In genomic region chr16:2267913-2268666, GRCh38 we compare ENCODE assay signal across 8 cellular contexts.
DNase-seq lines count a peak whose midpoint lies in the region; TF ChIP-seq lines count a peak whose summit lies in the region.

Gene RNPS1 (minus strand): TSS chr16:2268126. CDS start chr16:2264643, 3,483 bp downstream.

- peaks cover 35% of the 10 kb centered on the region for H3K36me3 ChIP-seq in SK-N-MC (ENCODE audit: insufficient read depth, low read length)

- peaks cover 4% of the 10 kb centered on the region for H3K27me3 Mint-ChIP-seq in activated naive CD4-positive, alpha-beta T cell treated with anti-CD3 and anti-CD28 coated beads, Interleukin-2, amount 10 ng/mL, durations not matched to agents 7 days and 5 days

- H3K9me3 Mint-ChIP-seq in activated naive CD4-positive, alpha-beta T cell treated with anti-CD3 and anti-CD28 coated beads, Interleukin-2, amount 10 ng/mL, durations not matched to agents 7 days and 5 days = no peaks in the 10 kb centered on the region

- peaks cover 23% of the 10 kb centered on the region for H3K36me3 Mint-ChIP-seq in activated naive CD4-positive, alpha-beta T cell treated with anti-CD3 and anti-CD28 coated beads, Interleukin-2, amount 10 ng/mL, durations not matched to agents 7 days and 5 days

- CTCF ChIA-PET in activated naive CD4-positive, alpha-beta T cell treated with anti-CD3 and anti-CD28 coated beads, Interleukin-2, amount 10 ng/mL, durations not matched to agents 7 days and 5 days (lab: Charles Lee) = no interaction called here

- H3K4me3 Mint-ChIP-seq in activated naive CD4-positive, alpha-beta T cell treated with anti-CD3 and anti-CD28 coated beads, Interleukin-2, amount 10 ng/mL, durations not matched to agents 7 days and 5 days = peak within 1 kb of the TSS; percentile 92

- peaks cover 41% of the 10 kb centered on the region for H3K4me1 Mint-ChIP-seq in activated naive CD4-positive, alpha-beta T cell treated with anti-CD3 and anti-CD28 coated beads, Interleukin-2, amount 10 ng/mL, durations not matched to agents 7 days and 5 days

- H3K27ac Mint-ChIP-seq in activated naive CD4-positive, alpha-beta T cell treated with anti-CD3 and anti-CD28 coated beads, Interleukin-2, amount 10 ng/mL, durations not matched to agents 7 days and 5 days = peak within 1 kb of the TSS; percentile 97

- DNase-seq in GM04504 (ENCODE audit: low read depth) (peak; percentile 91), HFF-Myc (ENCODE audit: extremely low read depth, low read depth) (peak; percentile 75), NAMALWA (ENCODE audit: low spot score) (peak; percentile 97), SK-N-MC (ENCODE audit: low read depth, low spot score) (peak; percentile 62), globus pallidus (ENCODE audit: low spot score) (peak; percentile 93), nucleus accumbens (lab: John Stamatoyannopoulos, UW) (peak; percentile 47 to 98 (median 92)), superior temporal gyrus (ENCODE audit: extremely low spot score) (peak; percentile 97)
- DNase-seq in activated naive CD4-positive, alpha-beta T cell treated with anti-CD3 and anti-CD28 coated beads, Interleukin-2, amount 10 ng/mL, durations not matched to agents 7 days and 5 days = peak; percentile 96

- no peak for TF ChIP-seq CTCF in HFF-Myc (IDR thresholded peaks at IDR 0.05; ENCODE audit: low read depth, low read length, missing control alignments)

- H3K9ac ChIP-seq in SK-N-MC (ENCODE audit: insufficient read length) = peak within 1 kb of the TSS; percentile 97

- peak within 1 kb of the TSS; percentile 91 for H3K27ac ChIP-seq in SK-N-MC

- H3K4me3 ChIP-seq in HFF-Myc (replicated peaks; ENCODE audit: low read depth, low read length) (peak within 1 kb of the TSS; percentile 81), SK-N-MC (peak within 1 kb of the TSS; percentile 94)

- no peaks in the 10 kb centered on the region for H3K9me3 ChIP-seq in SK-N-MC (ENCODE audit: low read depth, low read length)

Comparison
In these comparisons a context has a peak if more than half of its experiments do, and no peak if none do; other contexts are left out.
1. Peak in every context shown above with its lines: DNase-seq, H3K4me3 ChIP-seq and H3K27ac ChIP-seq.